In the genomic region with DNA sequence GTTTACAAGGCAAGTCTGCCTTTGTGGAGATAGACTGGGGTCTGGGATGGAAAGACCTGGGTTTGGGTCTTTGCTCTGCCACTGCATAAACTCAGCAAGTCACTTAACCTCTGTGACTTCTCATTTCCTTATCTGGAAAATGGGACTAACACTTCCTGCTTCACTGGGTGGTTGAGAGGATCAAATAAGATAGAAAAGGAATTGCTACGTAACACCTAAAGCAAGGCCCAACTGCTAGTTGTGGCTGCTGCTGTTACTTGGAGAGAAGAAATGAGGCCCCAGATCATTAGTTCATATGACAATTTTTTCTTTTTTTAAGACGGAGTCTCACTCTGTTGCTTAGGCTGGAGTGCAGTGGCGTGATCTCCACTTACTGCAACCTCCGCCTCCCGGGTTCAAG, we compare ENCODE assay signal across 1 cellular context.
TF ChIP-seq lines count a peak whose summit lies in the region.

No MANE protein-coding gene starts in this region.

TF ChIP-seq in WTC11, 78 proteins besides CTCF, POLR2A, EP300 and RAD21 (continued from another document):
- TF ChIP-seq, protein P1, sequence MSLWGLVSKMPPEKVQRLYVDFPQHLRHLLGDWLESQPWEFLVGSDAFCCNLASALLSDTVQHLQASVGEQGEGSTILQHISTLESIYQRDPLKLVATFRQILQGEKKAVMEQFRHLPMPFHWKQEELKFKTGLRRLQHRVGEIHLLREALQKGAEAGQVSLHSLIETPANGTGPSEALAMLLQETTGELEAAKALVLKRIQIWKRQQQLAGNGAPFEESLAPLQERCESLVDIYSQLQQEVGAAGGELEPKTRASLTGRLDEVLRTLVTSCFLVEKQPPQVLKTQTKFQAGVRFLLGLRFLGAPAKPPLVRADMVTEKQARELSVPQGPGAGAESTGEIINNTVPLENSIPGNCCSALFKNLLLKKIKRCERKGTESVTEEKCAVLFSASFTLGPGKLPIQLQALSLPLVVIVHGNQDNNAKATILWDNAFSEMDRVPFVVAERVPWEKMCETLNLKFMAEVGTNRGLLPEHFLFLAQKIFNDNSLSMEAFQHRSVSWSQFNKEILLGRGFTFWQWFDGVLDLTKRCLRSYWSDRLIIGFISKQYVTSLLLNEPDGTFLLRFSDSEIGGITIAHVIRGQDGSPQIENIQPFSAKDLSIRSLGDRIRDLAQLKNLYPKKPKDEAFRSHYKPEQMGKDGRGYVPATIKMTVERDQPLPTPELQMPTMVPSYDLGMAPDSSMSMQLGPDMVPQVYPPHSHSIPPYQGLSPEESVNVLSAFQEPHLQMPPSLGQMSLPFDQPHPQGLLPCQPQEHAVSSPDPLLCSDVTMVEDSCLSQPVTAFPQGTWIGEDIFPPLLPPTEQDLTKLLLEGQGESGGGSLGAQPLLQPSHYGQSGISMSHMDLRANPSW (CRISPR knock-in tag; conservative IDR thresholded peaks at IDR 0.05; ENCODE audit: low read depth), result no peak
- TF ChIP-seq ZNF317 (CRISPR knock-in tag; IDR thresholded peaks at IDR 0.05; ENCODE audit: borderline replicate concordance, low read depth), result no peak
- TF ChIP-seq, protein P2, sequence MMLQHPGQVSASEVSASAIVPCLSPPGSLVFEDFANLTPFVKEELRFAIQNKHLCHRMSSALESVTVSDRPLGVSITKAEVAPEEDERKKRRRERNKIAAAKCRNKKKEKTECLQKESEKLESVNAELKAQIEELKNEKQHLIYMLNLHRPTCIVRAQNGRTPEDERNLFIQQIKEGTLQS (CRISPR knock-in tag; conservative IDR thresholded peaks at IDR 0.05), result no peak
- TF ChIP-seq, protein P3, sequence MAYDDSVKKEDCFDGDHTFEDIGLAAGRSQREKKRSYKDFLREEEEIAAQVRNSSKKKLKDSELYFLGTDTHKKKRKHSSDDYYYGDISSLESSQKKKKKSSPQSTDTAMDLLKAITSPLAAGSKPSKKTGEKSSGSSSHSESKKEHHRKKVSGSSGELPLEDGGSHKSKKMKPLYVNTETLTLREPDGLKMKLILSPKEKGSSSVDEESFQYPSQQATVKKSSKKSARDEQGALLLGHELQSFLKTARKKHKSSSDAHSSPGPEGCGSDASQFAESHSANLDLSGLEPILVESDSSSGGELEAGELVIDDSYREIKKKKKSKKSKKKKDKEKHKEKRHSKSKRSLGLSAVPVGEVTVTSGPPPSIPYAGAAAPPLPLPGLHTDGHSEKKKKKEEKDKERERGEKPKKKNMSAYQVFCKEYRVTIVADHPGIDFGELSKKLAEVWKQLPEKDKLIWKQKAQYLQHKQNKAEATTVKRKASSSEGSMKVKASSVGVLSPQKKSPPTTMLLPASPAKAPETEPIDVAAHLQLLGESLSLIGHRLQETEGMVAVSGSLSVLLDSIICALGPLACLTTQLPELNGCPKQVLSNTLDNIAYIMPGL (CRISPR knock-in tag; IDR thresholded peaks at IDR 0.05), result no peak
- TF ChIP-seq, protein P4, sequence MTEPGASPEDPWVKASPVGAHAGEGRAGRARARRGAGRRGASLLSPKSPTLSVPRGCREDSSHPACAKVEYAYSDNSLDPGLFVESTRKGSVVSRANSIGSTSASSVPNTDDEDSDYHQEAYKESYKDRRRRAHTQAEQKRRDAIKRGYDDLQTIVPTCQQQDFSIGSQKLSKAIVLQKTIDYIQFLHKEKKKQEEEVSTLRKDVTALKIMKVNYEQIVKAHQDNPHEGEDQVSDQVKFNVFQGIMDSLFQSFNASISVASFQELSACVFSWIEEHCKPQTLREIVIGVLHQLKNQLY (CRISPR knock-in tag; IDR thresholded peaks at IDR 0.05), result no peak
- no peak for TF ChIP-seq JUN (CRISPR knock-in tag; IDR thresholded peaks at IDR 0.05)
TF ChIP-seq in WTC11: peak in this region for 0.
